ENCODE assay signal across 1 cellular context in genomic region chr2:166170356-166170755, GRCh38.
TF ChIP-seq lines count a peak whose summit lies in the region.

No MANE protein-coding gene starts in this region.

TF ChIP-seq in IMR-90, 13 proteins besides CTCF, POLR2A, EP300 and RAD21 (continued from another document):
- no peak for TF ChIP-seq ELK1 (IDR thresholded peaks at IDR 0.05; ENCODE audit: borderline replicate concordance, low read depth, low read length)
- TF ChIP-seq MAFK (IDR thresholded peaks at IDR 0.05; ENCODE audit: low read depth, low read length), result no peak
